Comparison of ENCODE assay signal across 37 cellular contexts in the genomic region with DNA sequence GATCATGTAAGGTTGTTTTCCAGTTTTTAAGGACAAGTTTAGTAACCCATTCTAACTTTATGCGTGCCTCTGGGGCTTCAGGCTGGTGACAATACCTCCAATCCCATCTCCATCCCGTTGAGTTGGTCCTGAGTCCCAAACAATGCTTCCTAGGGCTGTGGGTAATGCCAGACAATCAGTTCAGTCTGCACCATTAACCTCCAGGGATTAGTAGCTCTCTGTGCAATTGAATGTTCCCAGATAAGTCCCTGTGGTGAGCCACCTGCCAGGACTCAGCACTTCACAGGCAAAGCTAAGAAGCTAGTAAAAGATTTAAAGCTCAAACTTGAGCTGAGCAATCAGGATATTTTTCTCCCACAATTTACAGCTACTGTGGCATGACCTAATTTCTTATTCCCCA.
DNase-seq lines count a peak whose midpoint lies in the region; ATAC-seq, FAIRE-seq and TF ChIP-seq lines count a peak whose summit lies in the region.
"Had no signal": no experiment of that assay in that cellular context is flagged by ENCODE, and none has a peak within 500 bp of the region (broad histone marks: within the 10 kb centered on the region; RNA-seq: fewer than 3 reads in every experiment).

No MANE protein-coding gene starts in this region.

- H4K91ac ChIP-seq in H1 (replicated peaks; ENCODE audit: insufficient read length, low read length): no peak overlapping the region

- no peak overlapping the region for H3K4me2 ChIP-seq in GM23338
- no peak overlapping the region for H3K4me2 ChIP-seq in H1 (ENCODE audit: insufficient read depth in 1 of 2, low read depth in 2 of 2, low read length in 2 of 2)
- peak overlapping the region; percentile 78 for H3K4me2 ChIP-seq in neural progenitor cell
- H3K4me2 ChIP-seq: BLaER1 had no signal

- H3K36me3 Mint-ChIP-seq in GM23338 (ENCODE audit: low read depth) (no peaks in the 10 kb centered on the region; the same call in 2 of the 3 replicates), neural progenitor cell (no peaks in the 10 kb centered on the region)
- H3K36me3 Mint-ChIP-seq: naive B cell had no signal

- H3K27me3 Mint-ChIP-seq in GM23338 (ENCODE audit: insufficient read depth, low read depth, poor library complexity) (peaks cover 4% of the 10 kb centered on the region), neural progenitor cell (ENCODE audit: insufficient read depth, low read depth) (peaks cover 28% of the 10 kb centered on the region)
- H3K27me3 Mint-ChIP-seq: naive B cell had no signal

- H3K4me1 Mint-ChIP-seq in GM23338: peaks cover 3% of the 10 kb centered on the region
- H3K4me1 Mint-ChIP-seq in neural progenitor cell: peaks cover 20% of the 10 kb centered on the region
- H3K4me1 Mint-ChIP-seq: naive B cell had no signal

- H3F3A ChIP-seq in GM23338 (replicated peaks; ENCODE audit: low read depth) (no peaks in the 10 kb centered on the region), neural progenitor cell (ENCODE audit: low read depth) (peaks cover 10% of the 10 kb centered on the region)

- H3K4me1 ChIP-seq in GM23338 (ENCODE audit: insufficient read depth) (no peaks in the 10 kb centered on the region), H1 (replicated peaks in 1 of 4; ENCODE audit: control insufficient read depth in 3 of 4, insufficient read depth in 4 of 4, low read length in 3 of 4) (peaks cover 0 to 3% (median 0%) of the 10 kb centered on the region in 4 experiments; a peak in 1 of 7 replicates), neural progenitor cell (peaks cover 25% of the 10 kb centered on the region)
- H3K4me1 ChIP-seq: BLaER1, psoas muscle, SJCRH30, vagina had no signal

- no peak for TF ChIP-seq EP300 in H1 (IDR thresholded peaks at IDR 0.05; ENCODE audit: borderline replicate concordance in 1 of 2, low read depth in 2 of 2, low read length in 2 of 2)

- H2BK120ac ChIP-seq in H1 (replicated peaks; ENCODE audit: low read depth, low read length): no peak overlapping the region

- H3K9me3 Mint-ChIP-seq in GM23338 (peaks cover 2% of the 10 kb centered on the region; the same call in 2 of the 3 replicates), neural progenitor cell (peaks cover 7% of the 10 kb centered on the region)

- POLR2A ChIA-PET in H1 (lab: Charles Lee; ENCODE audit: partially characterized antibody): no interaction called here

- H3K4me3 Mint-ChIP-seq in GM23338: no peak overlapping the region
- H3K4me3 Mint-ChIP-seq in neural progenitor cell: no peak overlapping the region
- H3K4me3 Mint-ChIP-seq: naive B cell had no signal

- no peak overlapping the region for H2AFZ ChIP-seq in GM23338
- no peak overlapping the region for H2AFZ ChIP-seq in H1 (ENCODE audit: low read length)
- H2AFZ ChIP-seq in neural progenitor cell (replicated peaks): no peak overlapping the region

- no peak for TF ChIP-seq POLR2A in H1 (IDR thresholded peaks at IDR 0.05; ENCODE audit: control extremely low read depth in 1 of 2, low read depth in 2 of 2, low read length in 2 of 2)

- H3K4ac ChIP-seq in H1 (replicated peaks; ENCODE audit: insufficient read length, low read depth, low read length): no peak overlapping the region

- no peak overlapping the region for H3K18ac ChIP-seq in H1 (ENCODE audit: extremely low read depth, low read length)

- no peak overlapping the region for H3K9ac ChIP-seq in H1 (replicated peaks in 1 of 4; ENCODE audit: extremely low read depth in 1 of 4, low read depth in 3 of 4, low read length in 3 of 4)
- no peak overlapping the region for H3K9ac ChIP-seq in neural progenitor cell
- H3K9ac ChIP-seq: BLaER1 had no signal

- H2BK15ac ChIP-seq in H1 (ENCODE audit: low read length): no peak overlapping the region

- no peaks in the 10 kb centered on the region for H3K9me3 ChIP-seq in H1 (ENCODE audit: insufficient read depth in 2 of 2, low read depth in 1 of 2, low read length in 1 of 2)
- H3K9me3 ChIP-seq in neural progenitor cell (ENCODE audit: low read depth): no peaks in the 10 kb centered on the region
- H3K9me3 ChIP-seq: BLaER1, psoas muscle, SJCRH30, tibial artery, vagina had no signal

- no peaks in the 10 kb centered on the region for H4K20me1 ChIP-seq in GM23338 (replicated peaks; ENCODE audit: insufficient read depth)
- H4K20me1 ChIP-seq in H1 (replicated peaks in 1 of 2; ENCODE audit: control insufficient read depth in 1 of 2, insufficient read depth in 2 of 2, low read length in 2 of 2): no peaks in the 10 kb centered on the region
- H4K20me1 ChIP-seq in neural progenitor cell (ENCODE audit: low read depth): peaks cover 5% of the 10 kb centered on the region
- H4K20me1 ChIP-seq: BLaER1 had no signal

- TF ChIP-seq CTCF in GM23338 (conservative IDR thresholded peaks at IDR 0.05; ENCODE audit: low read depth in 2 of 2) (no peak), H1 (IDR thresholded peaks at IDR 0.05; ENCODE audit: control extremely low read depth in 1 of 3, insufficient read depth in 1 of 3, low read depth in 1 of 3, low read length in 3 of 3) (no peak), neural progenitor cell (IDR thresholded peaks at IDR 0.05) (no peak)

- no peak overlapping the region for H3K23ac ChIP-seq in H1 (ENCODE audit: insufficient read length)

- no peak overlapping the region for H2BK20ac ChIP-seq in H1 (ENCODE audit: low read length)

- peak; percentile 2 for DNase-seq in GM23338 (ENCODE audit: low spot score)
- DNase-seq in NCI-H524 (lab: John Stamatoyannopoulos, UW): peak; percentile 76 to 94
- no peak for DNase-seq in H1 (ENCODE audit: low read depth in 1 of 2, low spot score in 2 of 2)
- DNase-seq in neural progenitor cell (ENCODE audit: low spot score): peak; percentile 94
- no peak for DNase-seq in cardiac septum (ENCODE audit: low spot score)
- no peak for DNase-seq in GM19240 (ENCODE audit: insufficient read length, low spot score)
- DNase-seq in activated CD4-positive, alpha-beta T cell treated with anti-CD3 and anti-CD28 coated beads, Interleukin-2, amount 50 U/mL, for 48 hours: no peak
- DNase-seq: activated CD4-positive, alpha-beta T cell treated with anti-CD3 and anti-CD28 coated beads for 48 hours; activated CD8-positive, alpha-beta memory T cell treated with anti-CD3 and anti-CD28 coated beads for 24 hours; activated naive CD4-positive, alpha-beta T cell treated with anti-CD3 and anti-CD28 coated beads, Interleukin-2, amount 50 U/mL, for 16 hours; activated T-cell treated with anti-CD3 and anti-CD28 coated beads for 4 hours; amygdala; DND-41; effector CD8-positive, alpha-beta T cell; Karpas-422; midbrain; naive B cell; NCI-H2029; NCI-H226; occipital lobe; psoas muscle; SJCRH30; stimulated activated CD4-positive, alpha-beta T cell treated with anti-CD3 and anti-CD28 coated beads, Interleukin-4, amount 100 ng/mL, for 1 hour; SW 1271; T-helper 9 cell; tibial artery had no signal

- H3K36me3 ChIP-seq in GM23338 (ENCODE audit: insufficient read depth) (no peaks in the 10 kb centered on the region), H1 (ENCODE audit: control insufficient read depth in 2 of 4, insufficient read depth in 4 of 4, low read length in 3 of 4) (no peaks in the 10 kb centered on the region), neural progenitor cell (no peaks in the 10 kb centered on the region)
- H3K36me3 ChIP-seq: BLaER1, SJCRH30, tibial artery, vagina had no signal

- 65% methylated on average over 2 of the region's 2 CpGs; no CpG with 5 or more reads in 1 of the 2 experiments for WGBS in H1 (ENCODE audit: extremely low coverage in 1 of 2, insufficient coverage in 1 of 2, insufficient read length in 1 of 2, insufficient replicate concordance in 2 of 2, low coverage in 1 of 2, low lambda C conversion rate in 2 of 2, missing lambda C conversion rate in 1 of 2), 2 experiments

- H3K79me1 ChIP-seq in H1 (ENCODE audit: low read depth, low read length): no peaks in the 10 kb centered on the region

- CTCF ChIA-PET in H1 (lab: Charles Lee; ENCODE audit: partially characterized antibody): interaction anchor here (0.6 to 1.4 kb wide), 6 partner anchors 9 to 1232 kb away, joined by 3 read pairs; no protein-coding TSS in a partner anchor

- H3K14ac ChIP-seq in H1 (ENCODE audit: insufficient read length): no peak overlapping the region

- ATAC-seq in GM23338: peak; percentile 94
- ATAC-seq: HepG2, psoas muscle had no signal

- H3K9me2 ChIP-seq in GM23338 (ENCODE audit: insufficient read depth): no peaks in the 10 kb centered on the region

- no peak overlapping the region for H2AK5ac ChIP-seq in H1 (ENCODE audit: low read depth, low read length)

- H2BK12ac ChIP-seq in H1 (ENCODE audit: low read depth, low read length): no peak overlapping the region

- H3K4me3 ChIP-seq in GM23338 (no peak overlapping the region), H1 (ENCODE audit: extremely low read depth in 1 of 4, insufficient read depth in 2 of 4, low read depth in 3 of 4, low read length in 4 of 4) (no peak overlapping the region), neural progenitor cell (peak overlapping the region; percentile 30)
- H3K4me3 ChIP-seq: BLaER1, psoas muscle, SJCRH30, tibial artery, vagina had no signal

- H3K27ac ChIP-seq in GM23338 (ENCODE audit: low read depth): no peak overlapping the region
- no peak overlapping the region for H3K27ac ChIP-seq in H1 (ENCODE audit: low read depth, low read length)
- peak overlapping the region; percentile 88 for H3K27ac ChIP-seq in neural progenitor cell
- H3K27ac ChIP-seq: BLaER1, epithelial cell of prostate, psoas muscle, SJCRH30, tibial artery, vagina, VCaP had no signal

- no peaks in the 10 kb centered on the region for H3K79me2 ChIP-seq in GM23338 (replicated peaks; ENCODE audit: insufficient read depth)
- no peaks in the 10 kb centered on the region for H3K79me2 ChIP-seq in H1 (ENCODE audit: control insufficient read depth in 1 of 2, insufficient read depth in 2 of 2, low read length in 2 of 2)
- no peaks in the 10 kb centered on the region for H3K79me2 ChIP-seq in neural progenitor cell (ENCODE audit: low read depth)

- no peaks in the 10 kb centered on the region for H3K27me3 ChIP-seq in GM23338 (ENCODE audit: insufficient read depth)
- H3K27me3 ChIP-seq in H1 (replicated peaks in 1 of 4; ENCODE audit: control insufficient read depth in 3 of 4, extremely low read depth in 1 of 4, insufficient read depth in 3 of 4, low read length in 3 of 4): no peaks in the 10 kb centered on the region
- peaks cover 88% of the 10 kb centered on the region for H3K27me3 ChIP-seq in neural progenitor cell
- H3K27me3 ChIP-seq: BLaER1, SJCRH30, tibial artery, vagina had no signal

- peak; percentile 90 for FAIRE-seq in H1 (lab: Jason Lieb, UNC)
- FAIRE-seq: bronchial epithelial cell, colon, GM19239, H54, HepG2, keratinocyte had no signal

- intact Hi-C loops in cardiac septum (cut with DNase I): no loop called here

- H4K8ac ChIP-seq in H1 (ENCODE audit: extremely low read depth, insufficient read depth, low read length): no peak overlapping the region

- H3K23me2 ChIP-seq in H1 (ENCODE audit: low read depth, low read length): no peaks in the 10 kb centered on the region

- no peak overlapping the region for H3K56ac ChIP-seq in H1 (replicated peaks; ENCODE audit: insufficient read length, low read depth, low read length)

- H4K5ac ChIP-seq in H1 (ENCODE audit: insufficient read length, low read depth, low read length): no peak overlapping the region

- no peak for TF ChIP-seq RAD21 in H1 (IDR thresholded peaks at IDR 0.05 in 1 of 2, conservative IDR thresholded peaks at IDR 0.05 in 1 of 2; ENCODE audit: low read depth in 2 of 2, low read length in 2 of 2)

- H2BK5ac ChIP-seq in H1 (ENCODE audit: low read depth, low read length): no peak overlapping the region

- H3K27ac Mint-ChIP-seq in GM23338 (no peak overlapping the region), neural progenitor cell (no peak overlapping the region)
- H3K27ac Mint-ChIP-seq: activated T-helper 2 cell treated with anti-CD3 and anti-CD28 coated beads, Interferon-gamma antibody, Interleukin-2, Interleukin-4, amounts not matched to agents 10 μg/mL and 5 μg/mL and 100 μg/mL, durations not matched to agents 14 hours and 24 hours and 36 hours; naive B cell had no signal

Comparison
In these comparisons a context has a peak if more than half of its experiments do, and no peak if none do; other contexts are left out.
1. DNase-seq: peak in GM23338 (single experiment), NCI-H524 (2 of 2) and neural progenitor cell (single experiment); none in H1 (0 of 2), cardiac septum (single experiment), GM19240 (single experiment) and activated CD4-positive, alpha-beta T cell treated with anti-CD3 and anti-CD28 coated beads, Interleukin-2, amount 50 U/mL, for 48 hours (0 of 2).